Comparison of ENCODE assay signal across 1 cellular context in genomic region chr19:19368087-19368486, GRCh38.
TF ChIP-seq lines count a peak whose summit lies in the region.

No MANE protein-coding gene starts in this region.

TF ChIP-seq in H1, 55 proteins besides CTCF, POLR2A, EP300 and RAD21:
- TF ChIP-seq FOSL1 (IDR thresholded peaks at IDR 0.05; ENCODE audit: insufficient read depth, low read depth, low read length) = no peak
- no peak for TF ChIP-seq ZNF274 (IDR thresholded peaks at IDR 0.05; ENCODE audit: borderline replicate concordance, extremely low read depth, low read length)
- no peak for TF ChIP-seq MAX (IDR thresholded peaks at IDR 0.05)
- TF ChIP-seq USF2 (IDR thresholded peaks at IDR 0.05; ENCODE audit: low read length) = no peak
- TF ChIP-seq TAF7 (optimal IDR thresholded peaks at IDR 0.05; ENCODE audit: borderline replicate concordance, low read depth, low read length) = no peak
- no peak for TF ChIP-seq RXRA (IDR thresholded peaks at IDR 0.05; ENCODE audit: insufficient read depth, low read depth, low read length)
- no peak for TF ChIP-seq SP1 (IDR thresholded peaks at IDR 0.05; ENCODE audit: low read depth, low read length)
